Comparison of ENCODE assay signal across 22 cellular contexts in the genomic region with DNA sequence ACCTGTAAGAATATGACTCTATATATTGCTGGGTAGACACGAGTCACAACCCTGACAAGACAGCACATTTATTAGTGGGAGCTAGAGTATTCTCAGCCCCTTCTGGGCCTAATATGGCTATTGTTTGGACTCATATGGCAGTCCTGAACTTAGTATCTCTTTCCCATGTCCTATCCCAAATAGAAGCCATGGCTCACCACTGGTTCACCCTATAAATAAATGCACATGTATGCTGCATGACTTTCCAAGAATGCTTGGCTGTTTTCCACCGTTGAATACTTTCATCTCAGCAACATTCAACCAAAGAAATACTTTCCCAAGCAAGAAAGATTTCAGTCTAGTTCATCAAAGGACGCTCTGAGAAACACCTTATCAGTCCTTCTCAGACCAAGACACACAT. TPM values are rescaled to one million over a fixed set of nuclear protein-coding genes. Genes with fewer than 3 reads are reported as not detected.
A peak's percentile ranks its signal among the peaks of the same experiment; 100 is the strongest.
DNase-seq lines count a peak whose midpoint lies in the region; TF ChIP-seq lines count a peak whose summit lies in the region.
"Had no signal": no experiment of that assay in that cellular context is flagged by ENCODE, and none has a peak within 500 bp of the region (broad histone marks: within the 10 kb centered on the region; RNA-seq: fewer than 3 reads in every experiment).

No MANE protein-coding gene starts in this region.

- intact Hi-C loops in left ventricle myocardium inferior (cut with micrococcal nuclease) (no loop called here), cardiac septum (cut with DNase I) (no loop called here)

- peaks cover 2% of the 10 kb centered on the region for H3K27me3 Mint-ChIP-seq in chondrocyte (ENCODE audit: low read depth)

- no peaks in the 10 kb centered on the region for H3K36me3 Mint-ChIP-seq in chondrocyte (ENCODE audit: low read depth)

- peaks cover 40% of the 10 kb centered on the region for H3K4me1 ChIP-seq in left ventricle myocardium inferior

- no peaks in the 10 kb centered on the region for H3K27me3 ChIP-seq in left ventricle myocardium inferior (ENCODE audit: low read depth)
- H3K27me3 ChIP-seq: BLaER1 treated with 17β-estradiol and CSF1 and Interleukin-3, amounts not matched to agents 10 nM and 100 nM had no signal

- no peaks in the 10 kb centered on the region for H3K9me3 ChIP-seq in left ventricle myocardium inferior (replicated peaks)
- H3K9me3 ChIP-seq: BLaER1 treated with 17β-estradiol and CSF1 and Interleukin-3, amounts not matched to agents 10 nM and 100 nM had no signal

- H3K4me1 Mint-ChIP-seq in chondrocyte (ENCODE audit: low read depth), result peaks cover 9% of the 10 kb centered on the region

- TF ChIP-seq CTCF in left ventricle myocardium inferior (IDR thresholded peaks at IDR 0.05; ENCODE audit: borderline replicate concordance), result no peak
- no peak for TF ChIP-seq CTCF in chondrocyte (IDR thresholded peaks at IDR 0.05)

- H3K27ac ChIP-seq in left ventricle myocardium inferior (replicated peaks), result peak overlapping the region; percentile 35
- H3K27ac ChIP-seq: BLaER1 treated with 17β-estradiol and CSF1 and Interleukin-3, amounts not matched to agents 10 nM and 100 nM; SK-N-MC had no signal

- no peak overlapping the region for H3K4me3 ChIP-seq in left ventricle myocardium inferior
- H3K4me3 ChIP-seq: BLaER1 treated with 17β-estradiol and CSF1 and Interleukin-3, amounts not matched to agents 10 nM and 100 nM; SK-N-MC had no signal

- H3K27ac Mint-ChIP-seq in chondrocyte (ENCODE audit: unreplicated experiment), result peak overlapping the region; percentile 17
- H3K27ac Mint-ChIP-seq: CD4-positive, alpha-beta T cell had no signal

- no peaks in the 10 kb centered on the region for H3K9me3 Mint-ChIP-seq in chondrocyte (ENCODE audit: low read depth)
- H3K9me3 Mint-ChIP-seq: CD4-positive, alpha-beta T cell had no signal

- DNase-seq in left ventricle myocardium inferior (no peak), cardiac septum (ENCODE audit: low spot score) (no peak), chondrocyte (ENCODE audit: low spot score) (no peak), myocyte (ENCODE audit: low read depth) (peak; percentile 23), NCI-H187 treated with DMSO at 0.1 percent for 48 hours (lab: John Stamatoyannopoulos, UW) (no peak), HuH-7 (ENCODE audit: low spot score) (no peak)
- DNase-seq in activated CD8-positive, alpha-beta memory T cell treated with anti-CD3 and anti-CD28 coated beads for 24 hours, result no peak
- DNase-seq: AML-193; CD4-positive, alpha-beta T cell; NCI-H1048; NCI-H1417; NCI-H1694; NCI-H2081; NCI-H226; NCI-H510A; NCI-H69; RPMI8226; SHP77 treated with DMSO at 0.1 percent for 48 hours had no signal

- H3K36me3 ChIP-seq in left ventricle myocardium inferior, result no peaks in the 10 kb centered on the region
- H3K36me3 ChIP-seq: BLaER1 treated with 17β-estradiol and CSF1 and Interleukin-3, amounts not matched to agents 10 nM and 100 nM had no signal

- no peak overlapping the region for H3K4me3 Mint-ChIP-seq in chondrocyte (ENCODE audit: unreplicated experiment)
- H3K4me3 Mint-ChIP-seq: CD4-positive, alpha-beta T cell had no signal

RNA-seq across cellular contexts. Expression of gene SMPX, which starts 36.7 kb away (rescaled TPM):
- total RNA-seq in left ventricle myocardium inferior (726 TPM), cardiac septum (732 TPM), chondrocyte (0.57 to 1.5 TPM in 2 of 3 replicates, not detected in the other), myocyte (151 and 204 TPM in 2 replicates)
- polyA plus RNA-seq in myocyte (2012), result 68.5 TPM
- total RNA-seq: CD4-positive, alpha-beta T cell; G401 had no signal
- polyA plus RNA-seq: AG04450 had no signal

Comparison
In these comparisons a context has a peak if more than half of its experiments do, and no peak if none do; other contexts are left out.
1. RNA of gene SMPX, which starts 36.7 kb away (total RNA-seq): 732 TPM in cardiac septum (single experiment), 726 TPM in left ventricle myocardium inferior (single experiment) and 151 to 204 TPM in myocyte; 0.57 to 1.5 TPM in chondrocyte; every median in the first group is over 10 times any median in the second.